Comparison of ENCODE assay signal across 1 cellular context in the genomic region with DNA sequence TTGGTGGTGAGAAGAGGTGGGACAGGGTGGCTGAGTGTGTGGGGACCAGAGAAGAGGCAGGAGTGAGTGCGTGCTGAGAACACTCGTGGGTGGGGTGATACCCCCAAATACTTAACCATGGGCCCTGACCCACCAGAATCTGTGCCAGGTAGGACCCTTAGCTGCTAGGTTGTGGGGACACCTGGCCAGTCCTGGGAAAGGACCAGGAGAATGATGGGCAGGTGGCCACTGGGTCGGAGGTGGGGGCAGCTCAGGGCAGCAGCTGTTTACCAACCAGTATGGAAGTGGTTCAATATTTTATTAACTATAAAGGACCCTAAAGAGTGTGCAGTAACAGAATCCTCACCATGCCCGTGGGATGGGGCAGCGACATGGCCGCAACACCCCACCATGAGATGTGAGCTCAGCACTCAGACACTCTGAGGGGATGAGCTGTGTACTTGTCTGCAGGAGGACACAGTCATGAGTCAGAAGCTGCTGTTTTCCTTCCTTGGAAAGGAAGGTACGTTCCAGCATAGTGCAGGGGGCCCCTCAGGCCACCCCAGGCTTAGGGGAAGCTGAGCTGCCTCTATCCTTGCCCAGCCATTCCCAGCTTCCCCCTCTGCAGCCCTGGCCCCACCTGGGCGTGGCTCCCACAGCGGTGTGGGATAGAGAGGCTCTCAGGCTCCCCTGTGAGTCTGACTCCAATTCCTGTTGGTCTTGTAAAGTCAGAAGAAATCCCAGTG.
TF ChIP-seq lines count a peak whose summit lies in the region.

No MANE protein-coding gene starts in this region.

TF ChIP-seq in HepG2, 621 proteins besides CTCF, POLR2A, EP300 and RAD21 (continued from another document):
- TF ChIP-seq, protein P1, sequence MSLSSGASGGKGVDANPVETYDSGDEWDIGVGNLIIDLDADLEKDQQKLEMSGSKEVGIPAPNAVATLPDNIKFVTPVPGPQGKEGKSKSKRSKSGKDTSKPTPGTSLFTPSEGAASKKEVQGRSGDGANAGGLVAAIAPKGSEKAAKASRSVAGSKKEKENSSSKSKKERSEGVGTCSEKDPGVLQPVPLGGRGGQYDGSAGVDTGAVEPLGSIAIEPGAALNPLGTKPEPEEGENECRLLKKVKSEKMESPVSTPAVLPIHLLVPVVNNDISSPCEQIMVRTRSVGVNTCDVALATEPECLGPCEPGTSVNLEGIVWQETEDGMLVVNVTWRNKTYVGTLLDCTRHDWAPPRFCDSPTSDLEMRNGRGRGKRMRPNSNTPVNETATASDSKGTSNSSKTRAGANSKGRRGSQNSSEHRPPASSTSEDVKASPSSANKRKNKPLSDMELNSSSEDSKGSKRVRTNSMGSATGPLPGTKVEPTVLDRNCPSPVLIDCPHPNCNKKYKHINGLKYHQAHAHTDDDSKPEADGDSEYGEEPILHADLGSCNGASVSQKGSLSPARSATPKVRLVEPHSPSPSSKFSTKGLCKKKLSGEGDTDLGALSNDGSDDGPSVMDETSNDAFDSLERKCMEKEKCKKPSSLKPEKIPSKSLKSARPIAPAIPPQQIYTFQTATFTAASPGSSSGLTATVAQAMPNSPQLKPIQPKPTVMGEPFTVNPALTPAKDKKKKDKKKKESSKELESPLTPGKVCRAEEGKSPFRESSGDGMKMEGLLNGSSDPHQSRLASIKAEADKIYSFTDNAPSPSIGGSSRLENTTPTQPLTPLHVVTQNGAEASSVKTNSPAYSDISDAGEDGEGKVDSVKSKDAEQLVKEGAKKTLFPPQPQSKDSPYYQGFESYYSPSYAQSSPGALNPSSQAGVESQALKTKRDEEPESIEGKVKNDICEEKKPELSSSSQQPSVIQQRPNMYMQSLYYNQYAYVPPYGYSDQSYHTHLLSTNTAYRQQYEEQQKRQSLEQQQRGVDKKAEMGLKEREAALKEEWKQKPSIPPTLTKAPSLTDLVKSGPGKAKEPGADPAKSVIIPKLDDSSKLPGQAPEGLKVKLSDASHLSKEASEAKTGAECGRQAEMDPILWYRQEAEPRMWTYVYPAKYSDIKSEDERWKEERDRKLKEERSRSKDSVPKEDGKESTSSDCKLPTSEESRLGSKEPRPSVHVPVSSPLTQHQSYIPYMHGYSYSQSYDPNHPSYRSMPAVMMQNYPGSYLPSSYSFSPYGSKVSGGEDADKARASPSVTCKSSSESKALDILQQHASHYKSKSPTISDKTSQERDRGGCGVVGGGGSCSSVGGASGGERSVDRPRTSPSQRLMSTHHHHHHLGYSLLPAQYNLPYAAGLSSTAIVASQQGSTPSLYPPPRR (CRISPR knock-in tag; IDR thresholded peaks at IDR 0.05; ENCODE audit: borderline replicate concordance), result 0 out of 2 replicates have a peak, but pooled peaks have one; percentile 25
- TF ChIP-seq MEIS1 (CRISPR knock-in tag; IDR thresholded peaks at IDR 0.05; ENCODE audit: borderline replicate concordance) (0 out of 2 replicates have a peak, but pooled peaks have one; percentile 28), ZKSCAN5 (CRISPR knock-in tag; IDR thresholded peaks at IDR 0.05) (no peak), KAT8 (CRISPR knock-in tag; IDR thresholded peaks at IDR 0.05) (0 out of 2 replicates have a peak, but pooled peaks have one; percentile 26)
- TF ChIP-seq, protein P2, sequence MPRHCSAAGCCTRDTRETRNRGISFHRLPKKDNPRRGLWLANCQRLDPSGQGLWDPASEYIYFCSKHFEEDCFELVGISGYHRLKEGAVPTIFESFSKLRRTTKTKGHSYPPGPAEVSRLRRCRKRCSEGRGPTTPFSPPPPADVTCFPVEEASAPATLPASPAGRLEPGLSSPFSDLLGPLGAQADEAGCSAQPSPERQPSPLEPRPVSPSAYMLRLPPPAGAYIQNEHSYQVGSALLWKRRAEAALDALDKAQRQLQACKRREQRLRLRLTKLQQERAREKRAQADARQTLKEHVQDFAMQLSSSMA (CRISPR knock-in tag; IDR thresholded peaks at IDR 0.05), result 0 out of 2 replicates have a peak, but pooled peaks have one; percentile 42
